19 cellular contexts compared by ENCODE assay signal in the genomic region with DNA sequence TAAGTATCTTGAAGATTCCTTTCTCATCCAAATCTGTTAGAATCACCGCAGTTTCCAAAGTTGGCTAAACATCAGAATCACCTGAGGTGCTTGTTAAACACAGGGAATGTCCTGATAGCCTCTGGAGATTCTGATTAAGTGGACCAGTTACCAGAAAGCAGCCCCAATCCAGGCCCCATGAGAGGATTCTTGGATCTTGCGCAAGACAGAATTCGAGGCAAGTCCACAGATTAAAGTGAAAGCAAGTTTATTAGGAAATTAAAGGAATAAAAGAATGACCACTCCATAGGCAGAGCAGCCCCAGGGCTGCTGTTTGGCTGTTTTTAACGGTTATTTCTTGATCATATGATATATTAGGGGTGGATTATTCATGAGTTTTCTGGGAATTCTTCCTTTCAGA.
DNase-seq lines count a peak whose midpoint lies in the region; ATAC-seq and TF ChIP-seq lines count a peak whose summit lies in the region.
"Had no signal": no experiment of that assay in that cellular context is flagged by ENCODE, and none has a peak within 500 bp of the region (broad histone marks: within the 10 kb centered on the region; RNA-seq: fewer than 3 reads in every experiment).

No MANE protein-coding gene starts in this region.

- H2BK5ac ChIP-seq in IMR-90 (ENCODE audit: low read depth, low read length, poor library complexity, severe bottlenecking), result no peak overlapping the region

- no peak overlapping the region for H3K9ac ChIP-seq in IMR-90 (ENCODE audit: low read depth, low read length)

- H2BK120ac ChIP-seq in IMR-90 (ENCODE audit: low read depth, low read length), result no peak overlapping the region

- no peak overlapping the region for H4K5ac ChIP-seq in IMR-90 (ENCODE audit: low read depth, low read length)

- no peak overlapping the region for H3K18ac ChIP-seq in IMR-90 (ENCODE audit: low read depth, low read length)

- intact Hi-C loops in IMR-90 (cut with micrococcal nuclease) (no loop called here), tibial artery (cut with DNase I; ENCODE audit: low total_unique reads) (no loop called here)
- intact Hi-C loops in activated CD4-positive, alpha-beta T cell treated with anti-CD3 and anti-CD28 coated beads, Interleukin-2, amount 10 ng/mL, durations not matched to agents 24 days and 14 days (cut with micrococcal nuclease), result no loop called here

- no peaks in the 10 kb centered on the region for H3K4me1 Mint-ChIP-seq in activated CD4-positive, alpha-beta T cell treated with anti-CD3 and anti-CD28 coated beads, Interleukin-2, amount 10 ng/mL, durations not matched to agents 24 days and 14 days
- H3K4me1 Mint-ChIP-seq: natural killer cell had no signal

- CTCF ChIA-PET in IMR-90 (lab: Yijun Ruan, JAX), result no interaction called here

- H3K36me3 ChIP-seq in IMR-90 (ENCODE audit: control insufficient read depth, insufficient read depth, low read length) (no peaks in the 10 kb centered on the region), lung (ENCODE audit: control insufficient read depth in 2 of 2, insufficient read depth in 2 of 2, low read length in 2 of 2) (no peaks in the 10 kb centered on the region), tibial artery (no peaks in the 10 kb centered on the region)
- H3K36me3 ChIP-seq: BE2C had no signal

- no CpG with 5 or more reads among the region's 4 CpGs for WGBS in IMR-90 (ENCODE audit: extremely low coverage in 2 of 2, insufficient read length in 1 of 2), 2 experiments
- 47 to 72% methylated on average over 4 of the region's 4 CpGs for WGBS in lung, 2 donors

- no peak overlapping the region for H4K8ac ChIP-seq in IMR-90 (ENCODE audit: low read depth in 2 of 2, low read length in 2 of 2)

- H3K4me2 ChIP-seq in IMR-90 (ENCODE audit: low read depth, low read length), result 0 out of 2 replicates have a peak overlapping the region, but pooled peaks have one; percentile 22

- H2AK5ac ChIP-seq in IMR-90 (ENCODE audit: low read depth, low read length), result no peak overlapping the region

- in situ Hi-C loops in IMR-90 (cut with MboI; ENCODE audit: low sequenced_read_pairs), result no loop called here

- TF ChIP-seq POLR2A in IMR-90 (IDR thresholded peaks at IDR 0.05; ENCODE audit: low read depth, low read length), result no peak

- POLR2A ChIA-PET in IMR-90 (lab: Charles Lee; ENCODE audit: unreplicated experiment), result no interaction called here

- DNase-seq in IMR-90, result no peak
- peak; percentile 52 for DNase-seq in fibroblast of gingiva (ENCODE audit: low read depth)
- peak; percentile 65 for DNase-seq in lung (ENCODE audit: low spot score)
- peak; percentile 61 to 77 for DNase-seq in tibial artery
- no peak for DNase-seq in NCI-H2081 (lab: John Stamatoyannopoulos, UW)
- no peak for DNase-seq in activated CD4-positive, alpha-beta T cell treated with anti-CD3 and anti-CD28 coated beads, Interleukin-2, amount 10 ng/mL, durations not matched to agents 24 days and 14 days
- DNase-seq in NOMO-1 treated with DMSO at 0.1 percent for 48 hours (lab: John Stamatoyannopoulos, UW; ENCODE audit: unreplicated experiment), result no peak
- DNase-seq: BE2C; body of pancreas; DMS 273 treated with DMSO at 0.1 percent for 48 hours; effector memory CD4-positive, alpha-beta T cell; GOT3; head of caudate nucleus; kidney glomerular epithelial cell; natural killer cell; NCI-H2171 treated with DMSO at 0.1 percent for 48 hours; stimulated activated naive CD4-positive, alpha-beta T cell treated with Interleukin-2 at 50 U/mL for 16 hours had no signal

- TF ChIP-seq CTCF in IMR-90 (conservative IDR thresholded peaks at IDR 0.05; ENCODE audit: low read depth, low read length) (no peak), lung (IDR thresholded peaks at IDR 0.05; ENCODE audit: control extremely low read depth, extremely low read depth) (no peak), tibial artery (IDR thresholded peaks at IDR 0.05) (no peak)

- H3K4me3 Mint-ChIP-seq in activated CD4-positive, alpha-beta T cell treated with anti-CD3 and anti-CD28 coated beads, Interleukin-2, amount 10 ng/mL, durations not matched to agents 24 days and 14 days, result no peak overlapping the region
- H3K4me3 Mint-ChIP-seq: natural killer cell had no signal

- TF ChIP-seq RAD21 in IMR-90 (IDR thresholded peaks at IDR 0.05; ENCODE audit: low read length), result no peak

- dilution Hi-C loops in IMR-90 (cut with HindIII; ENCODE audit: low sequenced_read_pairs, unreplicated experiment), result no loop called here

- H3K9me3 ChIP-seq in IMR-90 (ENCODE audit: control insufficient read depth, insufficient read depth, low read length) (peaks cover 6% of the 10 kb centered on the region), lung (ENCODE audit: control insufficient read depth in 2 of 2, insufficient read depth in 1 of 2, low read length in 1 of 2) (peaks cover 0 to 2% of the 10 kb centered on the region in 2 donors), tibial artery (peaks cover 0 to 9% (median 0%) of the 10 kb centered on the region in 3 donors)
- H3K9me3 ChIP-seq: BE2C had no signal

- ATAC-seq in IMR-90 (ENCODE audit: low read depth) (no peak; the same call in 1 of the 2 replicates), lung (ENCODE audit: insufficient read depth, low FRiP score) (peak; percentile 57), HG02759 (IDR thresholded peaks at IDR 0.05; ENCODE audit: unreplicated experiment) (no peak)
- ATAC-seq: body of pancreas, natural killer cell had no signal

- no peaks in the 10 kb centered on the region; the same call in 1 of the 2 replicates for H3K9me1 ChIP-seq in IMR-90 (ENCODE audit: insufficient read depth, low read length)

- H3K14ac ChIP-seq in IMR-90 (replicated peaks; ENCODE audit: low read depth, low read length), result no peak overlapping the region

- H2AFZ ChIP-seq in IMR-90 (replicated peaks; ENCODE audit: low read length, poor library complexity), result no peak overlapping the region

- no peaks in the 10 kb centered on the region; the same call in 1 of the 2 replicates for H3K27me3 ChIP-seq in IMR-90 (ENCODE audit: control insufficient read depth, insufficient read depth, low read length)
- no peaks in the 10 kb centered on the region for H3K27me3 ChIP-seq in lung (ENCODE audit: control insufficient read depth, insufficient read depth)
- no peaks in the 10 kb centered on the region for H3K27me3 ChIP-seq in tibial artery
- H3K27me3 ChIP-seq: BE2C, body of pancreas had no signal

- no peak overlapping the region for H4K91ac ChIP-seq in IMR-90 (ENCODE audit: insufficient read depth, low read depth, low read length)

- H3K27ac Mint-ChIP-seq in activated CD4-positive, alpha-beta T cell treated with anti-CD3 and anti-CD28 coated beads, Interleukin-2, amount 10 ng/mL, durations not matched to agents 24 days and 14 days, result no peak overlapping the region
- H3K27ac Mint-ChIP-seq: natural killer cell had no signal

- H4K20me1 ChIP-seq in IMR-90 (ENCODE audit: insufficient read depth, low read length), result no peaks in the 10 kb centered on the region

- peaks cover 2% of the 10 kb centered on the region for H3K27me3 Mint-ChIP-seq in activated CD4-positive, alpha-beta T cell treated with anti-CD3 and anti-CD28 coated beads, Interleukin-2, amount 10 ng/mL, durations not matched to agents 24 days and 14 days

- no peak overlapping the region for H3K27ac ChIP-seq in IMR-90 (ENCODE audit: insufficient read depth, low read length)
- H3K27ac ChIP-seq in lung (ENCODE audit: low read depth in 1 of 2, low read length in 1 of 2), result no peak overlapping the region
- H3K27ac ChIP-seq in tibial artery, result peak overlapping the region; percentile 76 to 83
- H3K27ac ChIP-seq: skin epidermis had no signal

- H2AK9ac ChIP-seq in IMR-90 (replicated peaks; ENCODE audit: low read depth, low read length, poor library complexity), result no peak overlapping the region

- no peak overlapping the region for H2BK20ac ChIP-seq in IMR-90 (ENCODE audit: low read depth, low read length)

- no peaks in the 10 kb centered on the region for H3K79me1 ChIP-seq in IMR-90 (ENCODE audit: low read depth in 1 of 2, low read length in 2 of 2)

- no peak overlapping the region for H2BK15ac ChIP-seq in IMR-90 (ENCODE audit: low read depth, low read length)

- peaks cover 5% of the 10 kb centered on the region for H3K9me3 Mint-ChIP-seq in activated CD4-positive, alpha-beta T cell treated with anti-CD3 and anti-CD28 coated beads, Interleukin-2, amount 10 ng/mL, durations not matched to agents 24 days and 14 days

- no peak overlapping the region for H3K4me3 ChIP-seq in IMR-90 (ENCODE audit: insufficient read depth, low read depth, low read length)
- no peak overlapping the region for H3K4me3 ChIP-seq in lung
- H3K4me3 ChIP-seq in tibial artery, result no peak overlapping the region
- H3K4me3 ChIP-seq: body of pancreas, skin epidermis had no signal

- BruUV-seq in IMR-90 (replicated peaks; lab: Mats Ljungman, UMichigan), result no TSS peak

- H3K36me3 Mint-ChIP-seq in activated CD4-positive, alpha-beta T cell treated with anti-CD3 and anti-CD28 coated beads, Interleukin-2, amount 10 ng/mL, durations not matched to agents 24 days and 14 days (ENCODE audit: low read depth), result no peaks in the 10 kb centered on the region

- H3K4me1 ChIP-seq in IMR-90 (ENCODE audit: control insufficient read depth, insufficient read depth, low read length), result peaks cover 2% of the 10 kb centered on the region; the same call in 1 of the 2 replicates
- peaks cover 0 to 9% of the 10 kb centered on the region in 2 donors for H3K4me1 ChIP-seq in lung (ENCODE audit: control insufficient read depth in 2 of 2, insufficient read depth in 2 of 2, low read length in 2 of 2)
- peaks cover 0 to 84% (median 40%) of the 10 kb centered on the region in 4 donors for H3K4me1 ChIP-seq in tibial artery
- H3K4me1 ChIP-seq: BE2C had no signal

- no peak overlapping the region for H3K23ac ChIP-seq in IMR-90 (ENCODE audit: low read depth, low read length)

- H3K56ac ChIP-seq in IMR-90 (ENCODE audit: extremely low read depth, insufficient read depth, low read length), result no peak overlapping the region

- no peak overlapping the region for H3K4ac ChIP-seq in IMR-90 (ENCODE audit: low read depth, low read length)

TF ChIP-seq in IMR-90, 13 proteins besides CTCF, POLR2A, EP300 and RAD21:
- TF ChIP-seq CEBPB (IDR thresholded peaks at IDR 0.05; ENCODE audit: low read depth, low read length) (peak; percentile 93), CHD1 (IDR thresholded peaks at IDR 0.05; ENCODE audit: low read depth, low read length) (no peak)

Comparison
In these comparisons a context has a peak if more than half of its experiments do, and no peak if none do; other contexts are left out.
1. DNase-seq: peak in fibroblast of gingiva (single experiment), lung (single experiment) and tibial artery (2 of 2); none in IMR-90 (single experiment), NCI-H2081 (0 of 2), activated CD4-positive, alpha-beta T cell treated with anti-CD3 and anti-CD28 coated beads, Interleukin-2, amount 10 ng/mL, durations not matched to agents 24 days and 14 days (single experiment) and NOMO-1 treated with DMSO at 0.1 percent for 48 hours (single experiment).
2. H3K27ac ChIP-seq: peak in tibial artery (2 of 2); none in IMR-90 (single experiment) and lung (0 of 2).